20 cellular contexts compared by ENCODE assay signal in the genomic region with DNA sequence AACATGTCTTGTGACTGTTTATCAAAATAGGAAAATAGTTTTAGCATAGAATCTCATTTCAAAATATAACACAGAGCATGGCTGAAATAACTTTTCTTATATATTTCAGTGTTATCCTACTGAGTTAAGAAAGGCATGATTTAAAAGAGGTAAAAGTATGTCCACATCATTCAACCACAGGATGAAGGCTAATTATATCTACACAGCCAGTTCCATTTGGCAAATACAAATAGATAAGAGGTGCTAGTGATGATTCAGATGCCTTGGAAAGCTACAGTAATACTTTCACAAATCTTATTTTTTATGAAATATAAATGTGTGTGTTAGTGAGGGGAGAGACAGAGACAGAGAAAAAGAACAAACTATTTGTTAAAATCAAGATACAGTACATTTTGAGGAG. TPM values are rescaled to one million over a fixed set of nuclear protein-coding genes. Genes with fewer than 3 reads are reported as not detected.
A peak's percentile ranks its signal among the peaks of the same experiment; 100 is the strongest.
DNase-seq lines count a peak whose midpoint lies in the region; ATAC-seq, FAIRE-seq and TF ChIP-seq lines count a peak whose summit lies in the region.
"Had no signal": no experiment of that assay in that cellular context is flagged by ENCODE, and none has a peak within 500 bp of the region (broad histone marks: within the 10 kb centered on the region; RNA-seq: fewer than 3 reads in every experiment).

No MANE protein-coding gene starts in this region.

- no peaks in the 10 kb centered on the region for H3K27me3 Mint-ChIP-seq in astrocyte (ENCODE audit: low read depth, unreplicated experiment)
- H3K27me3 Mint-ChIP-seq: CD4-positive, alpha-beta memory T cell had no signal

- no peaks in the 10 kb centered on the region for H3K9me1 ChIP-seq in keratinocyte (ENCODE audit: control insufficient read depth, extremely low read depth, insufficient read depth, low read length)

- H4K20me1 ChIP-seq in astrocyte (ENCODE audit: insufficient read depth, low read length): no peaks in the 10 kb centered on the region
- no peaks in the 10 kb centered on the region for H4K20me1 ChIP-seq in keratinocyte (ENCODE audit: control insufficient read depth, extremely low read depth, insufficient read depth, low read length)

- DNase-seq in D721Med (ENCODE audit: insufficient read length, low spot score) (no peak), astrocyte (ENCODE audit: low read depth) (peak; percentile 0), left ventricle myocardium inferior (no peak), keratinocyte (ENCODE audit: low read depth, low spot score) (no peak), small intestine (no peak), posterior cingulate gyrus (no peak), RWPE1 (ENCODE audit: low spot score) (no peak)
- DNase-seq: C1 segment of cervical spinal cord; Calu3; CD4-positive, alpha-beta memory T cell; DMS153; DND-41; GM23248; H7; HCEC 1CT had no signal

- H3K4me3 ChIP-seq in astrocyte (ENCODE audit: insufficient read depth, low read depth, low read length) (no peak overlapping the region), left ventricle myocardium inferior (peak overlapping the region; percentile 27), keratinocyte (ENCODE audit: control insufficient read depth in 2 of 3, extremely low read depth in 1 of 3, insufficient read depth in 2 of 3, low read depth in 1 of 3, low read length in 3 of 3) (no peak overlapping the region), small intestine (ENCODE audit: low read depth in 1 of 2, low read length in 2 of 2) (no peak overlapping the region)
- H3K4me3 ChIP-seq: GM23248 had no signal

- H3K36me3 Mint-ChIP-seq in astrocyte (ENCODE audit: low read depth, unreplicated experiment): no peaks in the 10 kb centered on the region
- H3K36me3 Mint-ChIP-seq: CD4-positive, alpha-beta memory T cell had no signal

- H3K4me1 ChIP-seq in astrocyte (ENCODE audit: insufficient read depth, low read length): no peaks in the 10 kb centered on the region
- no peaks in the 10 kb centered on the region for H3K4me1 ChIP-seq in left ventricle myocardium inferior
- H3K4me1 ChIP-seq in keratinocyte (ENCODE audit: control insufficient read depth, extremely low read depth, insufficient read depth, low read length): no peaks in the 10 kb centered on the region
- no peaks in the 10 kb centered on the region for H3K4me1 ChIP-seq in small intestine (ENCODE audit: control insufficient read depth in 2 of 2, insufficient read depth in 1 of 2, low read depth in 1 of 2, low read length in 1 of 2)

- POLR2A ChIA-PET in RWPE1 (lab: Yijun Ruan, JAX; ENCODE audit: low non-redundant PET): no interaction called here

- no peak overlapping the region for H3K9ac ChIP-seq in astrocyte (ENCODE audit: low read length)
- no peak overlapping the region for H3K9ac ChIP-seq in keratinocyte (ENCODE audit: control insufficient read depth, extremely low read depth, insufficient read depth, low read length)
- H3K9ac ChIP-seq: GM23248 had no signal

- H3K27ac ChIP-seq in astrocyte (ENCODE audit: low read depth, low read length) (no peak overlapping the region), left ventricle myocardium inferior (replicated peaks) (peak overlapping the region; percentile 46), keratinocyte (ENCODE audit: control insufficient read depth, insufficient read depth, low read length) (no peak overlapping the region), small intestine (ENCODE audit: low read depth in 1 of 2, low read length in 1 of 2) (no peak overlapping the region), RWPE1 (no peak overlapping the region)
- H3K27ac ChIP-seq: GM23248 had no signal

- no peak overlapping the region for H3K4me3 Mint-ChIP-seq in astrocyte (ENCODE audit: unreplicated experiment)
- H3K4me3 Mint-ChIP-seq: CD4-positive, alpha-beta memory T cell had no signal

- H2AFZ ChIP-seq in astrocyte (ENCODE audit: low read depth, low read length): no peak overlapping the region
- H2AFZ ChIP-seq in keratinocyte (ENCODE audit: control insufficient read depth, low read length): peak overlapping the region; percentile 53
- H2AFZ ChIP-seq: GM23248 had no signal

- intact Hi-C loops in left ventricle myocardium inferior (cut with micrococcal nuclease) (no loop called here), posterior cingulate gyrus (cut with DNase I) (no loop called here)

- H3K27ac Mint-ChIP-seq in astrocyte (ENCODE audit: unreplicated experiment): no peak overlapping the region
- H3K27ac Mint-ChIP-seq: CD4-positive, alpha-beta memory T cell had no signal

- no peaks in the 10 kb centered on the region for H3K79me2 ChIP-seq in astrocyte (ENCODE audit: insufficient read depth, low read length)
- H3K79me2 ChIP-seq in keratinocyte (ENCODE audit: control insufficient read depth, insufficient read depth, low read length): no peaks in the 10 kb centered on the region

- TF ChIP-seq CTCF in D721Med (IDR thresholded peaks at IDR 0.05; ENCODE audit: insufficient read depth, missing control alignments) (no peak), astrocyte (IDR thresholded peaks at IDR 0.05; ENCODE audit: insufficient read depth, low read depth, low read length) (no peak), left ventricle myocardium inferior (IDR thresholded peaks at IDR 0.05; ENCODE audit: borderline replicate concordance) (no peak), keratinocyte (optimal IDR thresholded peaks at IDR 0.05 in 1 of 3, IDR thresholded peaks at IDR 0.05 in 1 of 3, conservative IDR thresholded peaks at IDR 0.05 in 1 of 3; ENCODE audit: extremely low read depth in 1 of 3, insufficient read depth in 2 of 3, low read length in 3 of 3) (no peak), RWPE1 (conservative IDR thresholded peaks at IDR 0.05; ENCODE audit: low read depth) (no peak)

- ATAC-seq in GM19455 (IDR thresholded peaks at IDR 0.05; ENCODE audit: unreplicated experiment): no peak

- CTCF ChIA-PET in RWPE1 (lab: Yijun Ruan, JAX): interaction anchor here (0.6 kb wide), 2 partner anchors 752 to 989 kb away, joined by 3 read pairs; no protein-coding TSS in a partner anchor

- H3K9me3 Mint-ChIP-seq in astrocyte (ENCODE audit: unreplicated experiment): no peaks in the 10 kb centered on the region

- no peak overlapping the region for H3K4me2 ChIP-seq in astrocyte (ENCODE audit: low read length)
- no peak overlapping the region for H3K4me2 ChIP-seq in keratinocyte (ENCODE audit: control insufficient read depth, extremely low read depth, insufficient read depth, low read depth, low read length)

- H3K4me1 Mint-ChIP-seq in astrocyte (ENCODE audit: low read depth, unreplicated experiment): no peaks in the 10 kb centered on the region
- H3K4me1 Mint-ChIP-seq: CD4-positive, alpha-beta memory T cell had no signal

- H3K9me3 ChIP-seq in astrocyte (ENCODE audit: insufficient read depth, low read depth, low read length) (no peaks in the 10 kb centered on the region), left ventricle myocardium inferior (replicated peaks) (peaks cover 15% of the 10 kb centered on the region), keratinocyte (ENCODE audit: control insufficient read depth, low read depth, low read length) (no peaks in the 10 kb centered on the region), small intestine (ENCODE audit: control insufficient read depth, low read depth) (no peaks in the 10 kb centered on the region)

- H3K27me3 ChIP-seq in astrocyte (ENCODE audit: insufficient read depth, low read length) (no peaks in the 10 kb centered on the region), left ventricle myocardium inferior (ENCODE audit: low read depth) (no peaks in the 10 kb centered on the region), keratinocyte (ENCODE audit: control insufficient read depth, extremely low read depth, insufficient read depth, low read length) (no peaks in the 10 kb centered on the region), small intestine (ENCODE audit: control insufficient read depth in 2 of 2, insufficient read depth in 2 of 2, low read length in 2 of 2) (no peaks in the 10 kb centered on the region)

- dilution Hi-C loops in keratinocyte (cut with MboI; ENCODE audit: extremely low pct_ligation_motif_present, low sequenced_read_pairs): no loop called here

- H3K36me3 ChIP-seq in astrocyte (ENCODE audit: insufficient read depth, low read length) (no peaks in the 10 kb centered on the region), left ventricle myocardium inferior (no peaks in the 10 kb centered on the region), keratinocyte (ENCODE audit: control insufficient read depth in 2 of 2, extremely low read depth in 1 of 2, insufficient read depth in 2 of 2, low read length in 2 of 2) (no peaks in the 10 kb centered on the region), small intestine (ENCODE audit: control insufficient read depth in 2 of 2, insufficient read depth in 2 of 2, low read length in 2 of 2) (no peaks in the 10 kb centered on the region)

- peak; percentile 35 for FAIRE-seq in D721Med (lab: Jason Lieb, UNC)
- no peak for FAIRE-seq in astrocyte (lab: Jason Lieb, UNC)
- FAIRE-seq in keratinocyte (lab: Jason Lieb, UNC): no peak
- no peak for FAIRE-seq in small intestine (lab: Jason Lieb, UNC)
- FAIRE-seq: GM12892, H1 had no signal

RNA-seq across cellular contexts. Expression of gene PCDH15, which starts 42.9 kb away (rescaled TPM):
- total RNA-seq in astrocyte: not detected in 2 replicates
- total RNA-seq in left ventricle myocardium inferior: 0.19 TPM
- polyA plus RNA-seq in keratinocyte: 0.01 TPM in 1 of 3 replicates, not detected in the others
- polyA plus RNA-seq in keratinocyte (2011; ENCODE audit: low read depth): not detected
- not detected in 2 replicates for polyA plus RNA-seq in keratinocyte (2011; cell fraction: cytosol; rRNA removed)
- 0.03 TPM in 1 of 2 replicates, not detected in the other for polyA plus RNA-seq in keratinocyte (2011; cell fraction: nucleus; rRNA removed)
- polyA plus RNA-seq in keratinocyte (2012; ENCODE audit: low replicate concordance): not detected in 2 replicates
- not detected in 3 replicates for polyA minus RNA-seq in keratinocyte
- polyA minus RNA-seq in keratinocyte (2011; cell fraction: cytosol; rRNA and poly(A)+ RNA removed): not detected
- not detected in 2 replicates for polyA minus RNA-seq in keratinocyte (2011; cell fraction: nucleus; rRNA and poly(A)+ RNA removed)
- polyA plus RNA-seq in small intestine: under 1 TPM in 1 of 3 donors, not detected in 2; 0.12 TPM
- total RNA-seq: A673; Calu3; CD4-positive, alpha-beta memory T cell; GM23248; H1; H7 had no signal
- polyA plus RNA-seq: BJ; CD4-positive, alpha-beta memory T cell; GM23248 had no signal
